ENCODE assay signal across 8 cellular contexts in the genomic region with DNA sequence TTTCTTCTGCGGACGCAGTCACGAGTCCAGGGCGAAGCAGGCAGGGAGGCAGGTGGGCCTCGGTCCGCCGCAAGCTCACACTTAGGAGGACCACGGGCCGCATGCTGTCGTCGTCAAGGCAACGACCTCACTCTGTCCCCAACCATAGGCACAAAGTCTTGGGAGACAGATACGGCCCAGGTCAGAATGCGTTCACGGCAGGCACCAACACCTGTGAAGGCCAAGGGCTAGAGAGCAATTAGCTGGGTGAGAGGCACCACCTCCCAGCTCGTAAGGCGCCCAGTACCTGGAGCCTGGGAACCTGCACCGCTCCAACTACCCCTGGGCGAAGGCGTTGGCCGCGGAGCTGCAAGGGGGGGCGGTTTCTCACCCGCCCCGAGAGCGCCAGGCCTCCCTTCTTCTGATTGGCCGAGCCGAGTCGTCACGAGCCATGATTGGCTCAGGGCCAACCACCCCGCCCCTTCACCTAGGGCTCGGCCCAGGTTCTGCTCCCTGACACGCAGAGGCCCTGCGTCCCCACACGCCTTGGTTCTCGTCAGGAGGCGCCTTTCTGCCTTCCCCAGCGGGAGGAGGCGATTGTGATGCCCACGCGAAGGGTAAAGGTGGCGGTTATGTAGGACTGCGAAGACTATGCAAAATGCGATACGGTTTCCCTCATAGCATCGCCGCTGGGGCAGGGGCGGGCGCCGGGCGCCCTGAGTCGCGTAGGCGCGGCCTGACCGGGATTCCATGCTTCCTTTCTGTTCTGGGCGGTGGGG. TPM values are rescaled to one million over a fixed set of nuclear protein-coding genes. Genes with fewer than 3 reads are reported as not detected.
DNase-seq lines count a peak whose midpoint lies in the region; ATAC-seq and TF ChIP-seq lines count a peak whose summit lies in the region.

A gene (minus strand): TSS at position 355 of the 758 bp plus-strand sequence. CDS start 4,540 bp downstream, outside the sequence.

- peak within 1 kb of the TSS; percentile 56 for H3K27ac Mint-ChIP-seq in activated T-helper 2 cell treated with anti-CD3 and anti-CD28 coated beads, Interferon-gamma antibody, Interleukin-2, Interleukin-4, amounts not matched to agents 10 μg/mL and 5 μg/mL and 100 μg/mL, durations not matched to agents 14 hours and 24 hours and 36 hours
- H3K27ac Mint-ChIP-seq in natural killer cell: peak within 1 kb of the TSS; percentile 68 to 81
- peak within 1 kb of the TSS; percentile 34 for H3K27ac Mint-ChIP-seq in stimulated activated memory B cell treated with anti-CD40 and anti-IgM and Interleukin-4, amounts not matched to agents 10 μg/mL and 1 μg/mL and 100 μg/mL, for 72 hours

- peaks cover 12% of the 10 kb centered on the region for H3K4me1 Mint-ChIP-seq in activated T-helper 2 cell treated with anti-CD3 and anti-CD28 coated beads, Interferon-gamma antibody, Interleukin-2, Interleukin-4, amounts not matched to agents 10 μg/mL and 5 μg/mL and 100 μg/mL, durations not matched to agents 14 hours and 24 hours and 36 hours (ENCODE audit: low read depth)
- H3K4me1 Mint-ChIP-seq in natural killer cell: peaks cover 7 to 12% of the 10 kb centered on the region in 2 donors
- peaks cover 8% of the 10 kb centered on the region for H3K4me1 Mint-ChIP-seq in stimulated activated memory B cell treated with anti-CD40 and anti-IgM and Interleukin-4, amounts not matched to agents 10 μg/mL and 1 μg/mL and 100 μg/mL, for 72 hours

- intact Hi-C loops in activated T-helper 2 cell treated with anti-CD3 and anti-CD28 coated beads, Interferon-gamma antibody, Interleukin-2, Interleukin-4, amounts not matched to agents 10 μg/mL and 5 μg/mL and 100 μg/mL, durations not matched to agents 14 hours and 24 hours and 36 hours (cut with micrococcal nuclease): loop anchor here (1.0 to 2.0 kb wide), 3 partner anchors 24 to 94 kb away; a partner anchor contains a TSS
- intact Hi-C loops in natural killer cell (cut with micrococcal nuclease): loop anchor here (1.0 to 2.0 kb wide), 2 partner anchors 42 to 94 kb away; a partner anchor contains a TSS

- H3K9me3 Mint-ChIP-seq in activated T-helper 2 cell treated with anti-CD3 and anti-CD28 coated beads, Interferon-gamma antibody, Interleukin-2, Interleukin-4, amounts not matched to agents 10 μg/mL and 5 μg/mL and 100 μg/mL, durations not matched to agents 14 hours and 24 hours and 36 hours: no peaks in the 10 kb centered on the region
- H3K9me3 Mint-ChIP-seq in natural killer cell: no peaks in the 10 kb centered on the region
- H3K9me3 Mint-ChIP-seq in stimulated activated memory B cell treated with anti-CD40 and anti-IgM and Interleukin-4, amounts not matched to agents 10 μg/mL and 1 μg/mL and 100 μg/mL, for 72 hours: no peaks in the 10 kb centered on the region

- peak within 1 kb of the TSS; percentile 79 for H3K4me3 ChIP-seq in fibroblast of the aortic adventitia (ENCODE audit: low read depth, low read length)

- H3K27me3 Mint-ChIP-seq in activated T-helper 2 cell treated with anti-CD3 and anti-CD28 coated beads, Interferon-gamma antibody, Interleukin-2, Interleukin-4, amounts not matched to agents 10 μg/mL and 5 μg/mL and 100 μg/mL, durations not matched to agents 14 hours and 24 hours and 36 hours (ENCODE audit: low read depth): peaks cover 6% of the 10 kb centered on the region
- peaks cover 0 to 8% of the 10 kb centered on the region in 2 donors for H3K27me3 Mint-ChIP-seq in natural killer cell (ENCODE audit: low read depth in 2 of 2)
- no peaks in the 10 kb centered on the region for H3K27me3 Mint-ChIP-seq in stimulated activated memory B cell treated with anti-CD40 and anti-IgM and Interleukin-4, amounts not matched to agents 10 μg/mL and 1 μg/mL and 100 μg/mL, for 72 hours

- peak; percentile 86 for DNase-seq in ACHN
- DNase-seq in NOMO-1 (lab: John Stamatoyannopoulos, UW; ENCODE audit: unreplicated experiment in 2 of 2): peak; percentile 46 to 54
- DNase-seq in activated T-helper 2 cell treated with anti-CD3 and anti-CD28 coated beads, Interferon-gamma antibody, Interleukin-2, Interleukin-4, amounts not matched to agents 10 μg/mL and 5 μg/mL and 100 μg/mL, durations not matched to agents 14 hours and 24 hours and 36 hours (ENCODE audit: low spot score): peak; percentile 87
- peak; percentile 50 for DNase-seq in fibroblast of the aortic adventitia (ENCODE audit: low read depth)
- DNase-seq in natural killer cell: peak; percentile 88

- peak within 1 kb of the TSS; percentile 82 for H3K4me3 Mint-ChIP-seq in activated T-helper 2 cell treated with anti-CD3 and anti-CD28 coated beads, Interferon-gamma antibody, Interleukin-2, Interleukin-4, amounts not matched to agents 10 μg/mL and 5 μg/mL and 100 μg/mL, durations not matched to agents 14 hours and 24 hours and 36 hours (ENCODE audit: low read depth)
- H3K4me3 Mint-ChIP-seq in natural killer cell: peak within 1 kb of the TSS; percentile 95
- peak within 1 kb of the TSS; percentile 76 for H3K4me3 Mint-ChIP-seq in stimulated activated memory B cell treated with anti-CD40 and anti-IgM and Interleukin-4, amounts not matched to agents 10 μg/mL and 1 μg/mL and 100 μg/mL, for 72 hours

- ATAC-seq in GM19035 (IDR thresholded peaks at IDR 0.05; ENCODE audit: unreplicated experiment) (peak; percentile 100), HG03280 (IDR thresholded peaks at IDR 0.05; ENCODE audit: unreplicated experiment) (peak; percentile 99), natural killer cell (peak; percentile 98 to 99 (median 99))
- peak; percentile 100 for ATAC-seq in stimulated activated memory B cell treated with anti-CD40 and anti-IgM and Interleukin-4, amounts not matched to agents 10 μg/mL and 1 μg/mL and 100 μg/mL, for 72 hours

- no peaks in the 10 kb centered on the region for H3K36me3 Mint-ChIP-seq in activated T-helper 2 cell treated with anti-CD3 and anti-CD28 coated beads, Interferon-gamma antibody, Interleukin-2, Interleukin-4, amounts not matched to agents 10 μg/mL and 5 μg/mL and 100 μg/mL, durations not matched to agents 14 hours and 24 hours and 36 hours (ENCODE audit: low read depth)
- no peaks in the 10 kb centered on the region for H3K36me3 Mint-ChIP-seq in natural killer cell
- no peaks in the 10 kb centered on the region for H3K36me3 Mint-ChIP-seq in stimulated activated memory B cell treated with anti-CD40 and anti-IgM and Interleukin-4, amounts not matched to agents 10 μg/mL and 1 μg/mL and 100 μg/mL, for 72 hours

- in situ Hi-C loops in ACHN (cut with HindIII; ENCODE audit: low pct_ligation_motif_present, low pct_unique_long_range_greater_than_20kb, low sequenced_read_pairs): no loop called here

- TF ChIP-seq CTCF in fibroblast of the aortic adventitia (IDR thresholded peaks at IDR 0.05; ENCODE audit: insufficient read depth, low read length): no peak
- TF ChIP-seq CTCF in natural killer cell (IDR thresholded peaks at IDR 0.05): no peak

RNA-seq across cellular contexts. Expression of the gene that starts here (rescaled TPM):
- 0.23 and 0.57 TPM in 2 replicates for total RNA-seq in activated T-helper 2 cell treated with anti-CD3 and anti-CD28 coated beads, Interferon-gamma antibody, Interleukin-2, Interleukin-4, amounts not matched to agents 10 μg/mL and 5 μg/mL and 100 μg/mL, durations not matched to agents 14 hours and 24 hours and 36 hours
- 1.3 and 7.5 TPM in 2 replicates for total RNA-seq in fibroblast of the aortic adventitia (ENCODE audit: low replicate concordance)
- total RNA-seq in natural killer cell: under 1 TPM; 0.19 to 0.63 (median 0.32) TPM

Comparison
In these comparisons a context has a peak if more than half of its experiments do, and no peak if none do; other contexts are left out.
1. Peak in every context shown above with its lines: DNase-seq, ATAC-seq and H3K4me3 ChIP-seq.
2. Peak in DNase-seq in activated T-helper 2 cell treated with anti-CD3 and anti-CD28 coated beads, Interferon-gamma antibody, Interleukin-2, Interleukin-4, amounts not matched to agents 10 μg/mL and 5 μg/mL and 100 μg/mL, durations not matched to agents 14 hours and 24 hours and 36 hours; RNA of the gene not detected or under 1 TPM.
3. Peak in DNase-seq and ATAC-seq in natural killer cell; RNA of the gene not detected or under 1 TPM.